9 cellular contexts compared by ENCODE assay signal in genomic region chr17:68172461-68172954, GRCh38.
DNase-seq lines count a peak whose midpoint lies in the region; ATAC-seq, FAIRE-seq and TF ChIP-seq lines count a peak whose summit lies in the region.
"Had no signal": no experiment of that assay in that cellular context is flagged by ENCODE, and none has a peak within 500 bp of the region (broad histone marks: within the 10 kb centered on the region; RNA-seq: fewer than 3 reads in every experiment).

No MANE protein-coding gene starts in this region.

- no peak for TF ChIP-seq POLR2A in tibial nerve (IDR thresholded peaks at IDR 0.05)

- no peak overlapping the region for H3K4me3 Mint-ChIP-seq in activated T-cell treated with anti-CD3 and anti-CD28 coated beads, Interleukin-2, amount 50 U/mL, for 72 hours
- no peak overlapping the region for H3K4me3 Mint-ChIP-seq in osteocyte (ENCODE audit: unreplicated experiment)

- peak; percentile 48 to 80 for DNase-seq in NCI-H524 (lab: John Stamatoyannopoulos, UW)
- no peak for DNase-seq in NCI-H524 treated with DMSO at 0.1 percent for 48 hours (lab: John Stamatoyannopoulos, UW)
- DNase-seq in HuH-7 (ENCODE audit: low spot score), result peak; percentile 60
- DNase-seq in RCC 7860 (ENCODE audit: low spot score), result peak; percentile 44
- peak; percentile 71 to 73 for DNase-seq in activated T-cell treated with anti-CD3 and anti-CD28 coated beads, Interleukin-2, amount 50 U/mL, for 72 hours
- peak; percentile 28 to 75 for DNase-seq in foreskin fibroblast
- peak; percentile 87 for DNase-seq in osteocyte (ENCODE audit: extremely low spot score, unreplicated experiment)
- peak; percentile 75 to 90 for DNase-seq in tibial nerve (ENCODE audit: low spot score in 2 of 2)

- no peaks in the 10 kb centered on the region for H3K4me1 ChIP-seq in tibial nerve

- 29 to 35% methylated on average over 13 of the region's 13 CpGs for WGBS in tibial nerve, 2 donors

- no peaks in the 10 kb centered on the region for H3K27me3 Mint-ChIP-seq in activated T-cell treated with anti-CD3 and anti-CD28 coated beads, Interleukin-2, amount 50 U/mL, for 72 hours (ENCODE audit: low read depth)
- no peaks in the 10 kb centered on the region for H3K27me3 Mint-ChIP-seq in osteocyte (ENCODE audit: unreplicated experiment)

- FAIRE-seq in RCC 7860 (lab: Jason Lieb, UNC), result no peak
- FAIRE-seq: G401.6 had no signal

- H3K27ac ChIP-seq in tibial nerve, result no peak overlapping the region

- no peak overlapping the region for H3K27ac Mint-ChIP-seq in activated T-cell treated with anti-CD3 and anti-CD28 coated beads, Interleukin-2, amount 50 U/mL, for 72 hours
- H3K27ac Mint-ChIP-seq in osteocyte (ENCODE audit: unreplicated experiment), result no peak overlapping the region

- H3K4me1 Mint-ChIP-seq in activated T-cell treated with anti-CD3 and anti-CD28 coated beads, Interleukin-2, amount 50 U/mL, for 72 hours (ENCODE audit: low read depth), result peaks cover 24% of the 10 kb centered on the region
- no peaks in the 10 kb centered on the region for H3K4me1 Mint-ChIP-seq in osteocyte (ENCODE audit: unreplicated experiment)

- peaks cover 0 to 24% (median 0%) of the 10 kb centered on the region in 3 donors for H3K36me3 ChIP-seq in tibial nerve

- no peaks in the 10 kb centered on the region for H3K9me3 ChIP-seq in tibial nerve

- TF ChIP-seq CTCF in foreskin fibroblast (IDR thresholded peaks at IDR 0.05; ENCODE audit: low read depth, low read length) (peak; percentile 92), osteocyte (IDR thresholded peaks at IDR 0.05) (peak; percentile 91), tibial nerve (IDR thresholded peaks at IDR 0.05) (peak; percentile 89 to 99 (median 92))

- H3K9me3 Mint-ChIP-seq in activated T-cell treated with anti-CD3 and anti-CD28 coated beads, Interleukin-2, amount 50 U/mL, for 72 hours, result no peaks in the 10 kb centered on the region
- no peaks in the 10 kb centered on the region for H3K9me3 Mint-ChIP-seq in osteocyte (ENCODE audit: unreplicated experiment)

- no peaks in the 10 kb centered on the region for H3K27me3 ChIP-seq in tibial nerve

- TF ChIP-seq EP300 in tibial nerve (IDR thresholded peaks at IDR 0.05), result peak in 1 of 2 donors; percentile 28

- ATAC-seq in activated T-cell treated with anti-CD3 and anti-CD28 coated beads, Interleukin-2, amount 50 U/mL, for 72 hours (replicated peaks in 1 of 2), result peak; percentile 56 to 73

- H3K4me3 ChIP-seq in foreskin fibroblast (ENCODE audit: low read depth in 1 of 2, low read length in 2 of 2) (no peak overlapping the region), tibial nerve (no peak overlapping the region)

- H3K36me3 Mint-ChIP-seq in activated T-cell treated with anti-CD3 and anti-CD28 coated beads, Interleukin-2, amount 50 U/mL, for 72 hours (ENCODE audit: insufficient read depth in 2 of 2), result no peaks in the 10 kb centered on the region
- no peaks in the 10 kb centered on the region for H3K36me3 Mint-ChIP-seq in osteocyte (ENCODE audit: unreplicated experiment)
